Comparison of ENCODE assay signal across 8 cellular contexts in genomic region chr12:53989227-53990113, GRCh38. TPM values are rescaled to one million over a fixed set of nuclear protein-coding genes. Genes with fewer than 3 reads are reported as not detected.
A peak's percentile ranks its signal among the peaks of the same experiment; 100 is the strongest.
DNase-seq lines count a peak whose midpoint lies in the region; ATAC-seq and TF ChIP-seq lines count a peak whose summit lies in the region.

No MANE protein-coding gene starts in this region.

- H3K36me3 ChIP-seq in SK-N-MC (ENCODE audit: insufficient read depth, low read length) (no peaks in the 10 kb centered on the region), testis (ENCODE audit: low read depth, missing control alignments) (no peaks in the 10 kb centered on the region)

- H3K4me3 ChIP-seq in SK-N-MC: peak overlapping the region; percentile 74
- H3K4me3 ChIP-seq in testis: no peak overlapping the region

- peak; percentile 50 for DNase-seq in DMS79 treated with DMSO at 0.1 percent for 48 hours (lab: John Stamatoyannopoulos, UW)
- no peak for DNase-seq in DMS79 (lab: John Stamatoyannopoulos, UW)
- peak; percentile 84 for DNase-seq in SK-N-MC (ENCODE audit: low read depth, low spot score)
- peak in 1 of 2 donors; percentile 55 for DNase-seq in foreskin keratinocyte
- peak; percentile 59 for DNase-seq in testis
- no peak for DNase-seq in ecto neural progenitor cell (ENCODE audit: low spot score)
- no peak for DNase-seq in hepatic stellate cell (ENCODE audit: low spot score)

- H3K4me1 ChIP-seq in foreskin keratinocyte (peaks cover 17% of the 10 kb centered on the region), testis (peaks cover 21% of the 10 kb centered on the region)

- WGBS in testis, 2 donors: 27 to 34% methylated on average over 28 of the region's 28 CpGs

- H3K27me3 ChIP-seq in foreskin keratinocyte: no peaks in the 10 kb centered on the region
- peaks cover 3% of the 10 kb centered on the region for H3K27me3 ChIP-seq in testis

- intact Hi-C loops in testis (cut with DNase I; ENCODE audit: low total_unique reads): loop anchor here (5.0 to 10.0 kb wide), 2 partner anchors 213 to 215 kb away; no protein-coding TSS in a partner anchor

- ATAC-seq in HG03432 (IDR thresholded peaks at IDR 0.05; ENCODE audit: unreplicated experiment): peak; percentile 43
- ATAC-seq in foreskin keratinocyte: no peak

- TF ChIP-seq CTCF in foreskin keratinocyte (conservative IDR thresholded peaks at IDR 0.05) (peak; percentile 76), testis (IDR thresholded peaks at IDR 0.05) (peak in 1 of 3 experiments; percentile 40)

- TF ChIP-seq POLR2A in testis (IDR thresholded peaks at IDR 0.05): no peak

- H3K9me3 ChIP-seq in SK-N-MC (ENCODE audit: low read depth, low read length): no peaks in the 10 kb centered on the region
- H3K9me3 ChIP-seq in testis: no peaks in the 10 kb centered on the region

- H3K27ac ChIP-seq in SK-N-MC (no peak overlapping the region), foreskin keratinocyte (no peak overlapping the region), testis (no peak overlapping the region)

- H3K9ac ChIP-seq in SK-N-MC (ENCODE audit: insufficient read length): peak overlapping the region; percentile 47

RNA-seq across cellular contexts. Expression of gene HOXC10, which starts 4.5 kb away (rescaled TPM):
- total RNA-seq in foreskin keratinocyte (19.6 and 23.0 TPM in 2 replicates), testis (1 to 10 TPM; 1.4 to 2.6 TPM)
- polyA plus RNA-seq in foreskin keratinocyte (31.8 and 32.0 TPM in 2 replicates), testis (ENCODE audit: insufficient read depth, low read depth, low replicate concordance) (4.3 TPM)

RNA-seq across cellular contexts. Expression of gene HOXC9, which starts 10.5 kb away (rescaled TPM):
- total RNA-seq in foreskin keratinocyte: 4.3 and 5.5 TPM in 2 replicates
- polyA plus RNA-seq in foreskin keratinocyte: 7.0 and 9.0 TPM in 2 replicates
- total RNA-seq in testis: 1 to 10 TPM; 6.6 to 7.8 TPM
- polyA plus RNA-seq in testis (ENCODE audit: insufficient read depth, low read depth, low replicate concordance): 2.4 TPM

RNA-seq across cellular contexts. Expression of gene HOTAIR, which starts 14.7 kb away (rescaled TPM):
- 6.9 and 11.3 TPM in 2 replicates for total RNA-seq in foreskin keratinocyte
- 4.8 and 7.8 TPM in 2 replicates for polyA plus RNA-seq in foreskin keratinocyte
- total RNA-seq in testis: 1 to 10 TPM; 3.4 to 8.6 TPM
- polyA plus RNA-seq in testis (ENCODE audit: insufficient read depth, low read depth, low replicate concordance): 3.1 TPM

RNA-seq across cellular contexts. Expression of gene HOXC11, which starts 16.5 kb away (rescaled TPM):
- 4.9 and 6.3 TPM in 2 replicates for total RNA-seq in foreskin keratinocyte
- polyA plus RNA-seq in foreskin keratinocyte: 5.5 and 6.4 TPM in 2 replicates
- 1 to 10 TPM in 1 of 2 donors, under 1 TPM in 1; 0.25 to 1.1 TPM for total RNA-seq in testis
- polyA plus RNA-seq in testis (ENCODE audit: insufficient read depth, low read depth, low replicate concordance): 0.18 TPM

RNA-seq across cellular contexts. Expression of gene HOXC8, which starts 19.3 kb away (rescaled TPM):
- total RNA-seq in foreskin keratinocyte (1.3 and 2.0 TPM in 2 replicates), testis (1 to 10 TPM in 1 of 2 donors, under 1 TPM in 1; 0.81 to 1.2 TPM)
- polyA plus RNA-seq in foreskin keratinocyte (1.2 and 2.0 TPM in 2 replicates), testis (ENCODE audit: insufficient read depth, low read depth, low replicate concordance) (2.4 TPM)

Comparison
In these comparisons a context has a peak if more than half of its experiments do, and no peak if none do; other contexts are left out.
1. DNase-seq: peak in DMS79 treated with DMSO at 0.1 percent for 48 hours (single experiment), SK-N-MC (single experiment) and testis (single experiment); none in DMS79 (single experiment), ecto neural progenitor cell (single experiment) and hepatic stellate cell (single experiment).